9 cellular contexts compared by ENCODE assay signal in the genomic region with DNA sequence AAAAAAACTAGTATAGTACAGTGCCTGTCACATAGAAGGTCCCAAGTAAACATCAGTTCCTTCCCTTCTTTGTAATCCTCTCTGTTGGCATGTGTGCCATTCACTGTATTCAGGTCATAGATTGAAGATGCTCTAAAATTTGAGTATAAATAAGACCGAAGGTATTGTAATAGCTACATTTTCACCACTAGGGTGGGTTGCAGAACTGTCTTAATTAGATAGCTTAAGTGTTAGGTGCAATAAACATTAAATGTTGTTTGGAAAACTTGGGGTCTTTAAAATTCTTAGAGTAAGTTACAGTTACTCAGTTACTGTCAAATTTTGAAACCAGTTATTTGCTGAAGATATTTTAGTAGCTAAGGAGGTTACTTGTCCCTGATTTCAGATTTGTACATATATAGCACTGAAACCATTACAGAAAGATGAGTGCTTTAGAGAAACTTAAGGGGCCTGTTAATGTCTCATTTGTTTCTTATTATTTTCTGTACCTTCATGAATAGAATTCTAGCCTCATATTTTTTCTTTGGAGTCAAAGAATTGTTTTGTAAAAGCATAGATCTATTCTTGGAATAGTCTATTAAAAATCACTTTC. TPM values are rescaled to one million over a fixed set of nuclear protein-coding genes. Genes with fewer than 3 reads are reported as not detected.
A peak's percentile ranks its signal among the peaks of the same experiment; 100 is the strongest.
DNase-seq lines count a peak whose midpoint lies in the region; ATAC-seq and TF ChIP-seq lines count a peak whose summit lies in the region.
"Had no signal": no experiment of that assay in that cellular context is flagged by ENCODE, and none has a peak within 500 bp of the region (broad histone marks: within the 10 kb centered on the region; RNA-seq: fewer than 3 reads in every experiment).

No MANE protein-coding gene starts in this region.

- H3K27me3 Mint-ChIP-seq in activated CD8-positive, alpha-beta T cell treated with anti-CD3 and anti-CD28 coated beads for 36 hours: no peaks in the 10 kb centered on the region
- H3K27me3 Mint-ChIP-seq in activated CD8-positive, alpha-beta T cell treated with anti-CD3 and anti-CD28 coated beads, Interleukin-2, amount 10 ng/mL, durations not matched to agents 7 days and 5 days (ENCODE audit: low read depth): no peaks in the 10 kb centered on the region

- peak; percentile 75 for TF ChIP-seq CTCF in activated CD8-positive, alpha-beta T cell treated with anti-CD3 and anti-CD28 coated beads for 36 hours (IDR thresholded peaks at IDR 0.05)

- H3K9me3 Mint-ChIP-seq in activated CD8-positive, alpha-beta T cell treated with anti-CD3 and anti-CD28 coated beads for 36 hours: peaks cover 6% of the 10 kb centered on the region
- H3K9me3 Mint-ChIP-seq in activated CD8-positive, alpha-beta T cell treated with anti-CD3 and anti-CD28 coated beads, Interleukin-2, amount 10 ng/mL, durations not matched to agents 7 days and 5 days (ENCODE audit: insufficient read depth): peaks cover 5% of the 10 kb centered on the region

- peak; percentile 66 for ATAC-seq in activated CD8-positive, alpha-beta T cell treated with anti-CD3 and anti-CD28 coated beads for 36 hours
- no peak for ATAC-seq in activated CD8-positive, alpha-beta T cell treated with anti-CD3 and anti-CD28 coated beads, Interleukin-2, amount 10 ng/mL, durations not matched to agents 7 days and 5 days
- ATAC-seq in GM18502 (IDR thresholded peaks at IDR 0.05; ENCODE audit: poor library complexity, unreplicated experiment) (no peak), HG03457 (IDR thresholded peaks at IDR 0.05; ENCODE audit: unreplicated experiment) (no peak)

- no peak overlapping the region for H3K4me3 Mint-ChIP-seq in activated CD8-positive, alpha-beta T cell treated with anti-CD3 and anti-CD28 coated beads for 36 hours
- no peak overlapping the region for H3K4me3 Mint-ChIP-seq in activated CD8-positive, alpha-beta T cell treated with anti-CD3 and anti-CD28 coated beads, Interleukin-2, amount 10 ng/mL, durations not matched to agents 7 days and 5 days
- H3K4me3 Mint-ChIP-seq: activated T-cell treated with anti-CD3 and anti-CD28 coated beads, Interleukin-2, amount 50 U/mL, for 72 hours had no signal

- H3K36me3 Mint-ChIP-seq in activated CD8-positive, alpha-beta T cell treated with anti-CD3 and anti-CD28 coated beads for 36 hours (ENCODE audit: low read depth): peaks cover 18% of the 10 kb centered on the region
- peaks cover 5% of the 10 kb centered on the region for H3K36me3 Mint-ChIP-seq in activated CD8-positive, alpha-beta T cell treated with anti-CD3 and anti-CD28 coated beads, Interleukin-2, amount 10 ng/mL, durations not matched to agents 7 days and 5 days (ENCODE audit: low read depth)

- intact Hi-C loops in activated CD8-positive, alpha-beta T cell treated with anti-CD3 and anti-CD28 coated beads for 36 hours (cut with micrococcal nuclease): no loop called here

- POLR2A ChIA-PET in activated CD8-positive, alpha-beta T cell treated with anti-CD3 and anti-CD28 coated beads for 36 hours (lab: Charles Lee): no interaction called here
- POLR2A ChIA-PET in activated CD8-positive, alpha-beta T cell treated with anti-CD3 and anti-CD28 coated beads, Interleukin-2, amount 10 ng/mL, durations not matched to agents 7 days and 5 days (lab: Charles Lee): no interaction called here

- CTCF ChIA-PET in activated CD8-positive, alpha-beta T cell treated with anti-CD3 and anti-CD28 coated beads for 36 hours (lab: Charles Lee): interaction anchor here (0.6 to 2.6 kb wide), 27 partner anchors 10 to 506 kb away, joined by 3 to 13 read pairs (median 3); no protein-coding TSS in a partner anchor
- CTCF ChIA-PET in activated CD8-positive, alpha-beta T cell treated with anti-CD3 and anti-CD28 coated beads, Interleukin-2, amount 10 ng/mL, durations not matched to agents 7 days and 5 days (lab: Charles Lee): interaction anchor here (0.6 to 1.6 kb wide), 23 partner anchors 8 to 359 kb away, joined by 3 to 13 read pairs (median 4); a partner anchor contains a TSS

- no peak overlapping the region for H3K27ac Mint-ChIP-seq in activated CD8-positive, alpha-beta T cell treated with anti-CD3 and anti-CD28 coated beads for 36 hours
- no peak overlapping the region for H3K27ac Mint-ChIP-seq in activated CD8-positive, alpha-beta T cell treated with anti-CD3 and anti-CD28 coated beads, Interleukin-2, amount 10 ng/mL, durations not matched to agents 7 days and 5 days
- H3K27ac Mint-ChIP-seq: activated T-cell treated with anti-CD3 and anti-CD28 coated beads, Interleukin-2, amount 50 U/mL, for 72 hours had no signal

- no peak for DNase-seq in activated CD8-positive, alpha-beta T cell treated with anti-CD3 and anti-CD28 coated beads for 36 hours
- no peak for DNase-seq in activated CD8-positive, alpha-beta T cell treated with anti-CD3 and anti-CD28 coated beads, Interleukin-2, amount 10 ng/mL, durations not matched to agents 7 days and 5 days
- DNase-seq in NCI-H345 treated with DMSO at 0.1 percent for 48 hours (lab: John Stamatoyannopoulos, UW; ENCODE audit: unreplicated experiment): peak; percentile 13
- peak; percentile 67 for DNase-seq in dermis blood vessel endothelial cell
- peak; percentile 25 for DNase-seq in pons (ENCODE audit: low spot score)
- no peak for DNase-seq in central memory CD4-positive, alpha-beta T cell
- DNase-seq: activated T-cell treated with anti-CD3 and anti-CD28 coated beads, Interleukin-2, amount 50 U/mL, for 72 hours had no signal

- no peaks in the 10 kb centered on the region for H3K4me1 Mint-ChIP-seq in activated CD8-positive, alpha-beta T cell treated with anti-CD3 and anti-CD28 coated beads for 36 hours (ENCODE audit: low read depth)
- H3K4me1 Mint-ChIP-seq in activated CD8-positive, alpha-beta T cell treated with anti-CD3 and anti-CD28 coated beads, Interleukin-2, amount 10 ng/mL, durations not matched to agents 7 days and 5 days (ENCODE audit: low read depth): no peaks in the 10 kb centered on the region

RNA-seq across cellular contexts. Expression of a gene that starts 24.3 kb away (rescaled TPM):
- total RNA-seq in activated CD8-positive, alpha-beta T cell treated with anti-CD3 and anti-CD28 coated beads for 36 hours: 1 to 10 TPM; 2.1 to 2.4 TPM
- total RNA-seq in activated CD8-positive, alpha-beta T cell treated with anti-CD3 and anti-CD28 coated beads, Interleukin-2, amount 10 ng/mL, durations not matched to agents 7 days and 5 days: 1 to 10 TPM in 1 of 2 experiments, under 1 TPM in 1; 0.97 to 1.2 TPM
- 1.9 and 2.7 TPM in 2 replicates for total RNA-seq in dermis blood vessel endothelial cell

RNA-seq across cellular contexts. Expression of a gene that starts 37.3 kb away (rescaled TPM):
- total RNA-seq in activated CD8-positive, alpha-beta T cell treated with anti-CD3 and anti-CD28 coated beads for 36 hours: 10 to 100 TPM; 13.2 to 20.9 TPM
- total RNA-seq in activated CD8-positive, alpha-beta T cell treated with anti-CD3 and anti-CD28 coated beads, Interleukin-2, amount 10 ng/mL, durations not matched to agents 7 days and 5 days: 10 to 100 TPM; 32.0 to 33.7 TPM
- 122 and 149 TPM in 2 replicates for total RNA-seq in dermis blood vessel endothelial cell

RNA-seq across cellular contexts. Expression of a gene that starts 44.5 kb away (rescaled TPM):
- total RNA-seq in activated CD8-positive, alpha-beta T cell treated with anti-CD3 and anti-CD28 coated beads for 36 hours: not detected
- under 1 TPM in 1 of 2 experiments, not detected in 1; 0.16 TPM for total RNA-seq in activated CD8-positive, alpha-beta T cell treated with anti-CD3 and anti-CD28 coated beads, Interleukin-2, amount 10 ng/mL, durations not matched to agents 7 days and 5 days
- not detected in 2 replicates for total RNA-seq in dermis blood vessel endothelial cell
- total RNA-seq: activated T-cell treated with anti-CD3 and anti-CD28 coated beads, Interleukin-2, amount 50 U/mL, for 72 hours had no signal

Comparison
In these comparisons a context has a peak if more than half of its experiments do, and no peak if none do; other contexts are left out.
1. DNase-seq: peak in NCI-H345 treated with DMSO at 0.1 percent for 48 hours (single experiment), dermis blood vessel endothelial cell (single experiment) and pons (single experiment); none in activated CD8-positive, alpha-beta T cell treated with anti-CD3 and anti-CD28 coated beads for 36 hours (single experiment), activated CD8-positive, alpha-beta T cell treated with anti-CD3 and anti-CD28 coated beads, Interleukin-2, amount 10 ng/mL, durations not matched to agents 7 days and 5 days (single experiment) and central memory CD4-positive, alpha-beta T cell (single experiment).